23 cellular contexts compared by ENCODE assay signal in the genomic region with DNA sequence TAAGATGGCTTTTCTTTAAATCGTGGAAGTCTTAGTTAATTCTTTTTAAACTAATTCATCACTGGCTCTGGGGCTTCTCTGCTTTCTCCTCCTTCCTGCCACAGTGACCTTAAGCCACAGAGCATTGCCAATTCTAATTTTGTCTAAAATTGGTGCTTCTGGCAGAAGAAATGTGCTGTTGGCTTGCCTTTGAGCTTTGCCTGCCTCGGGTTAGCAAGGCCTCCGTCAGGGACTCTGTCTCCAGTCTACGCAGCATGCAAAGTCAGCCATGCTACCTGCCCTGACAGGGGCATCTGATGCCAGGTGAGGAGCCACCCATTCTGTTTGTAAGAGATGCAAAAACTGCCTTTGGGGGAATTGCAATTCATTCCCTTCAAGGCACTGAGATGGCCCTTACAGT. TPM values are rescaled to one million over a fixed set of nuclear protein-coding genes. Genes with fewer than 3 reads are reported as not detected.
DNase-seq lines count a peak whose midpoint lies in the region; ATAC-seq, FAIRE-seq and TF ChIP-seq lines count a peak whose summit lies in the region.
"Had no signal": no experiment of that assay in that cellular context is flagged by ENCODE, and none has a peak within 500 bp of the region (broad histone marks: within the 10 kb centered on the region; RNA-seq: fewer than 3 reads in every experiment).

No MANE protein-coding gene starts in this region.

- H3K4me1 ChIP-seq in astrocyte (ENCODE audit: insufficient read depth, low read length) (peaks cover 18% of the 10 kb centered on the region), kidney (ENCODE audit: control insufficient read depth in 1 of 2, insufficient read depth in 1 of 2, low read depth in 1 of 2, low read length in 2 of 2) (peaks cover 4 to 9% of the 10 kb centered on the region in 2 donors)
- no peaks in the 10 kb centered on the region for H3K4me1 ChIP-seq in naive thymus-derived CD4-positive, alpha-beta T cell (ENCODE audit: control insufficient read depth in 2 of 2, insufficient read depth in 2 of 2, low read length in 2 of 2)
- H3K4me1 ChIP-seq: HAP-1 had no signal

- H3K4me3 ChIP-seq in astrocyte (ENCODE audit: insufficient read depth, low read depth, low read length) (no peak overlapping the region), kidney (ENCODE audit: low read length in 2 of 2) (no peak overlapping the region)
- H3K4me3 ChIP-seq in naive thymus-derived CD4-positive, alpha-beta T cell (ENCODE audit: low read length), result no peak overlapping the region
- H3K4me3 ChIP-seq: HAP-1, PC-9, SJCRH30 had no signal

- H2AFZ ChIP-seq in astrocyte (ENCODE audit: low read depth, low read length), result no peak overlapping the region
- H2AFZ ChIP-seq: PC-9 had no signal

- H3K27ac ChIP-seq in astrocyte (ENCODE audit: low read depth, low read length) (no peak overlapping the region), kidney (ENCODE audit: low read depth in 2 of 2, low read length in 2 of 2) (peak overlapping the region; percentile 65 to 82)
- no peak overlapping the region for H3K27ac ChIP-seq in naive thymus-derived CD4-positive, alpha-beta T cell (ENCODE audit: low read depth, low read length)
- H3K27ac ChIP-seq: 22Rv1, HL-60, PC-9, SJCRH30 had no signal

- no peak for TF ChIP-seq CTCF in astrocyte (IDR thresholded peaks at IDR 0.05; ENCODE audit: insufficient read depth, low read depth, low read length)
- TF ChIP-seq CTCF in kidney (IDR thresholded peaks at IDR 0.05; ENCODE audit: borderline replicate concordance, extremely low read depth, insufficient read depth), result no peak
- TF ChIP-seq CTCF in osteocyte (IDR thresholded peaks at IDR 0.05), result no peak
- TF ChIP-seq CTCF in type B pancreatic cell (conservative IDR thresholded peaks at IDR 0.05), result no peak

- no peak for FAIRE-seq in astrocyte (lab: Jason Lieb, UNC)
- no peak for FAIRE-seq in kidney (lab: Jason Lieb, UNC)

- no peaks in the 10 kb centered on the region for H3K27me3 Mint-ChIP-seq in astrocyte (ENCODE audit: low read depth, unreplicated experiment)
- H3K27me3 Mint-ChIP-seq in osteocyte (ENCODE audit: unreplicated experiment), result no peaks in the 10 kb centered on the region
- peaks cover 0 to 8% (median 0%) of the 10 kb centered on the region in 5 donors for H3K27me3 Mint-ChIP-seq in naive thymus-derived CD4-positive, alpha-beta T cell
- H3K27me3 Mint-ChIP-seq in type B pancreatic cell, result peaks cover 3% of the 10 kb centered on the region
- H3K27me3 Mint-ChIP-seq in activated CD4-positive, alpha-beta memory T cell treated with anti-CD3 and anti-CD28 coated beads for 36 hours, result peaks cover 1% of the 10 kb centered on the region

- H3K27me3 ChIP-seq in astrocyte (ENCODE audit: insufficient read depth, low read length), result no peaks in the 10 kb centered on the region
- H3K27me3 ChIP-seq in naive thymus-derived CD4-positive, alpha-beta T cell (ENCODE audit: control insufficient read depth in 2 of 2, insufficient read depth in 2 of 2, low read length in 2 of 2), result no peaks in the 10 kb centered on the region
- H3K27me3 ChIP-seq: SJCRH30 had no signal

- H3K9me3 Mint-ChIP-seq in astrocyte (ENCODE audit: unreplicated experiment) (peaks cover 3% of the 10 kb centered on the region), osteocyte (ENCODE audit: unreplicated experiment) (no peaks in the 10 kb centered on the region), type B pancreatic cell (no peaks in the 10 kb centered on the region)
- H3K9me3 Mint-ChIP-seq in naive thymus-derived CD4-positive, alpha-beta T cell, result no peaks in the 10 kb centered on the region
- no peaks in the 10 kb centered on the region for H3K9me3 Mint-ChIP-seq in activated CD4-positive, alpha-beta memory T cell treated with anti-CD3 and anti-CD28 coated beads for 36 hours

- H3K4me3 Mint-ChIP-seq in astrocyte (ENCODE audit: unreplicated experiment) (no peak overlapping the region), osteocyte (ENCODE audit: unreplicated experiment) (no peak overlapping the region), type B pancreatic cell (no peak overlapping the region)
- no peak overlapping the region for H3K4me3 Mint-ChIP-seq in naive thymus-derived CD4-positive, alpha-beta T cell
- H3K4me3 Mint-ChIP-seq in activated CD4-positive, alpha-beta memory T cell treated with anti-CD3 and anti-CD28 coated beads for 36 hours, result no peak overlapping the region
- H3K4me3 Mint-ChIP-seq: CD14-positive monocyte had no signal

- H3K9me3 ChIP-seq in astrocyte (ENCODE audit: insufficient read depth, low read depth, low read length) (no peaks in the 10 kb centered on the region), kidney (ENCODE audit: control insufficient read depth in 1 of 2, low read length in 2 of 2) (no peaks in the 10 kb centered on the region)
- no peaks in the 10 kb centered on the region for H3K9me3 ChIP-seq in naive thymus-derived CD4-positive, alpha-beta T cell (ENCODE audit: control insufficient read depth in 2 of 3, low read length in 3 of 3)
- H3K9me3 ChIP-seq: HAP-1, SJCRH30 had no signal

- peaks cover 4% of the 10 kb centered on the region for H3K79me2 ChIP-seq in astrocyte (ENCODE audit: insufficient read depth, low read length)

- no peak for ATAC-seq in naive thymus-derived CD4-positive, alpha-beta T cell

- CTCF ChIA-PET in naive thymus-derived CD4-positive, alpha-beta T cell (lab: Charles Lee), result no interaction called here
- CTCF ChIA-PET in activated CD4-positive, alpha-beta memory T cell treated with anti-CD3 and anti-CD28 coated beads for 36 hours (lab: Charles Lee), result interaction anchor here (0.7 kb wide), 1 partner anchor 590 kb away, joined by 3 read pairs; no protein-coding TSS in a partner anchor

- H4K20me1 ChIP-seq in astrocyte (ENCODE audit: insufficient read depth, low read length), result no peaks in the 10 kb centered on the region

- H3K36me3 Mint-ChIP-seq in astrocyte (ENCODE audit: low read depth, unreplicated experiment), result peaks cover 7% of the 10 kb centered on the region
- H3K36me3 Mint-ChIP-seq in osteocyte (ENCODE audit: unreplicated experiment), result no peaks in the 10 kb centered on the region
- H3K36me3 Mint-ChIP-seq in naive thymus-derived CD4-positive, alpha-beta T cell, result no peaks in the 10 kb centered on the region
- no peaks in the 10 kb centered on the region for H3K36me3 Mint-ChIP-seq in type B pancreatic cell
- no peaks in the 10 kb centered on the region for H3K36me3 Mint-ChIP-seq in activated CD4-positive, alpha-beta memory T cell treated with anti-CD3 and anti-CD28 coated beads for 36 hours
- H3K36me3 Mint-ChIP-seq: CD14-positive monocyte had no signal

- H3K4me2 ChIP-seq in astrocyte (ENCODE audit: low read length), result peak overlapping the region; percentile 19
- H3K4me2 ChIP-seq: PC-9 had no signal

- peaks cover 18% of the 10 kb centered on the region for H3K4me1 Mint-ChIP-seq in astrocyte (ENCODE audit: low read depth, unreplicated experiment)
- peaks cover 34% of the 10 kb centered on the region for H3K4me1 Mint-ChIP-seq in osteocyte (ENCODE audit: unreplicated experiment)
- no peaks in the 10 kb centered on the region for H3K4me1 Mint-ChIP-seq in naive thymus-derived CD4-positive, alpha-beta T cell
- H3K4me1 Mint-ChIP-seq in type B pancreatic cell (ENCODE audit: unreplicated experiment), result peaks cover 20% of the 10 kb centered on the region
- H3K4me1 Mint-ChIP-seq in activated CD4-positive, alpha-beta memory T cell treated with anti-CD3 and anti-CD28 coated beads for 36 hours (ENCODE audit: low read depth), result no peaks in the 10 kb centered on the region

- H3K36me3 ChIP-seq in astrocyte (ENCODE audit: insufficient read depth, low read length), result no peaks in the 10 kb centered on the region
- H3K36me3 ChIP-seq in kidney (ENCODE audit: control insufficient read depth in 1 of 2, insufficient read depth in 2 of 2, low read length in 2 of 2), result no peaks in the 10 kb centered on the region
- no peaks in the 10 kb centered on the region for H3K36me3 ChIP-seq in naive thymus-derived CD4-positive, alpha-beta T cell (ENCODE audit: control insufficient read depth in 2 of 3, insufficient read depth in 3 of 3, low read length in 3 of 3)
- H3K36me3 ChIP-seq: HAP-1, SJCRH30 had no signal

- intact Hi-C loops in kidney (cut with DNase I), result no loop called here
- intact Hi-C loops in naive thymus-derived CD4-positive, alpha-beta T cell (cut with micrococcal nuclease), result no loop called here
- intact Hi-C loops in activated CD4-positive, alpha-beta memory T cell treated with anti-CD3 and anti-CD28 coated beads for 36 hours (cut with micrococcal nuclease), result no loop called here

- POLR2A ChIA-PET in naive thymus-derived CD4-positive, alpha-beta T cell (lab: Charles Lee), result no interaction called here
- POLR2A ChIA-PET in activated CD4-positive, alpha-beta memory T cell treated with anti-CD3 and anti-CD28 coated beads for 36 hours (lab: Charles Lee), result no interaction called here

- H3K9ac ChIP-seq in astrocyte (ENCODE audit: low read length) (peak overlapping the region; percentile 30), kidney (ENCODE audit: low read length in 2 of 2) (peak overlapping the region in 1 of 2 donors; percentile 81)

- DNase-seq in NCI-H1092 treated with DMSO at 0.1 percent for 48 hours (lab: John Stamatoyannopoulos, UW), result peak; percentile 46
- DNase-seq in NCI-H1092 (lab: John Stamatoyannopoulos, UW), result no peak
- no peak for DNase-seq in astrocyte (ENCODE audit: low read depth)
- DNase-seq in kidney, result peak; percentile 43
- DNase-seq in osteocyte (ENCODE audit: extremely low spot score, unreplicated experiment), result no peak
- DNase-seq in naive thymus-derived CD4-positive, alpha-beta T cell, result no peak
- no peak for DNase-seq in type B pancreatic cell (ENCODE audit: extremely low spot score, unreplicated experiment)
- no peak for DNase-seq in activated CD4-positive, alpha-beta memory T cell treated with anti-CD3 and anti-CD28 coated beads for 36 hours
- DNase-seq: DMS79 treated with DMSO at 0.1 percent for 48 hours, IMR-90, NCI-H1048, NCI-H1694, NCI-H510A, NCI-H82, PC-9, SJCRH30 had no signal

- H3K27ac Mint-ChIP-seq in astrocyte (ENCODE audit: unreplicated experiment) (no peak overlapping the region), osteocyte (ENCODE audit: unreplicated experiment) (peak overlapping the region; percentile 83), type B pancreatic cell (no peak overlapping the region)
- H3K27ac Mint-ChIP-seq in naive thymus-derived CD4-positive, alpha-beta T cell, result no peak overlapping the region
- no peak overlapping the region for H3K27ac Mint-ChIP-seq in activated CD4-positive, alpha-beta memory T cell treated with anti-CD3 and anti-CD28 coated beads for 36 hours
- H3K27ac Mint-ChIP-seq: CD14-positive monocyte had no signal

RNA-seq across cellular contexts. Expression of a gene that starts 25.2 kb away (rescaled TPM):
- total RNA-seq in astrocyte (not detected in 2 replicates), kidney (8.7 TPM), osteocyte (not detected in 2 replicates), type B pancreatic cell (ENCODE audit: low replicate concordance) (not detected in 2 replicates)
- polyA plus RNA-seq in kidney (ENCODE audit: insufficient read depth, low read depth, low replicate concordance), result 10.0 TPM
- not detected for total RNA-seq in naive thymus-derived CD4-positive, alpha-beta T cell
- polyA plus RNA-seq in naive thymus-derived CD4-positive, alpha-beta T cell, result not detected
- total RNA-seq in activated CD4-positive, alpha-beta memory T cell treated with anti-CD3 and anti-CD28 coated beads for 36 hours, result not detected
- total RNA-seq: HT1080, IMR-90, MCF 10A, PC-9, SJCRH30 had no signal
- polyA plus RNA-seq: AG04450, CD14-positive monocyte, IMR-90 had no signal

Comparison
In these comparisons a context has a peak if more than half of its experiments do, and no peak if none do; other contexts are left out.
1. DNase-seq: peak in NCI-H1092 treated with DMSO at 0.1 percent for 48 hours (single experiment) and kidney (single experiment); none in NCI-H1092 (single experiment), astrocyte (single experiment), osteocyte (single experiment), naive thymus-derived CD4-positive, alpha-beta T cell (0 of 9), type B pancreatic cell (single experiment) and activated CD4-positive, alpha-beta memory T cell treated with anti-CD3 and anti-CD28 coated beads for 36 hours (single experiment).
2. H3K27ac ChIP-seq: peak in kidney (2 of 2); none in astrocyte (single experiment) and naive thymus-derived CD4-positive, alpha-beta T cell (single experiment).